Comparison of ENCODE assay signal across 2 cellular contexts in genomic region chr6:154614101-154614500, GRCh38.
TF ChIP-seq lines count a peak whose summit lies in the region.

No MANE protein-coding gene starts in this region.

TF ChIP-seq in liver, 16 proteins besides CTCF, POLR2A, EP300 and RAD21 (continued from another document):
- TF ChIP-seq REST (IDR thresholded peaks at IDR 0.05) (no peak), YY1 (IDR thresholded peaks at IDR 0.05) (no peak), SP1 (IDR thresholded peaks at IDR 0.05) (no peak), FOXA1 (IDR thresholded peaks at IDR 0.05) (no peak), ZBTB33 (IDR thresholded peaks at IDR 0.05) (no peak), HNF4A (conservative IDR thresholded peaks at IDR 0.05) (no peak), GABPA (IDR thresholded peaks at IDR 0.05 in 1 of 2, conservative IDR thresholded peaks at IDR 0.05 in 1 of 2) (no peak), ATF3 (IDR thresholded peaks at IDR 0.05) (no peak), FOXA2 (IDR thresholded peaks at IDR 0.05) (no peak), NR2F2 (IDR thresholded peaks at IDR 0.05) (no peak)

TF ChIP-seq in HepG2, 621 proteins besides CTCF, POLR2A, EP300 and RAD21 (continued from another document):
- TF ChIP-seq BCLAF1 (IDR thresholded peaks at IDR 0.05) (no peak), PRDM4 (CRISPR knock-in tag; IDR thresholded peaks at IDR 0.05; ENCODE audit: borderline replicate concordance) (no peak), AKNA (CRISPR knock-in tag; IDR thresholded peaks at IDR 0.05; ENCODE audit: borderline replicate concordance) (no peak), KAT2B (IDR thresholded peaks at IDR 0.05; ENCODE audit: borderline replicate concordance, low read depth, low read length) (no peak), RBFOX2 (IDR thresholded peaks at IDR 0.05; ENCODE audit: low read depth, low read length) (no peak), SNRNP70 (IDR thresholded peaks at IDR 0.05; ENCODE audit: low read depth, low read length) (no peak), GPN1 (CRISPR knock-in tag; IDR thresholded peaks at IDR 0.05; ENCODE audit: borderline replicate concordance) (no peak), MTF1 (CRISPR knock-in tag; IDR thresholded peaks at IDR 0.05) (no peak)
